1 cellular context compared by ENCODE assay signal in genomic region chr2:102336502-102336945, GRCh38.
TF ChIP-seq lines count a peak whose summit lies in the region.

No MANE protein-coding gene starts in this region.

TF ChIP-seq in endothelial cell of umbilical vein, 7 proteins besides CTCF, POLR2A, EP300 and RAD21 (continued from another document):
- TF ChIP-seq MAX (IDR thresholded peaks at IDR 0.05; ENCODE audit: insufficient read depth, insufficient read length) (no peak), EZH2 (IDR thresholded peaks at IDR 0.05; ENCODE audit: borderline replicate concordance, low read depth, low read length, severe bottlenecking) (no peak), JUN (IDR thresholded peaks at IDR 0.05; ENCODE audit: borderline replicate concordance, insufficient read depth, insufficient read length, low read depth) (no peak), FOS (IDR thresholded peaks at IDR 0.05; ENCODE audit: borderline replicate concordance, insufficient read depth, low read length) (no peak), GATA2 (IDR thresholded peaks at IDR 0.05; ENCODE audit: insufficient read depth, insufficient read length, low read depth, low read length) (no peak)
TF ChIP-seq in endothelial cell of umbilical vein: peak in this region for 0.
